Comparison of ENCODE assay signal across 1 cellular context in genomic region chr2:54546518-54546917, GRCh38.
TF ChIP-seq lines count a peak whose summit lies in the region.

No MANE protein-coding gene starts in this region.

TF ChIP-seq in GM12878, 131 proteins besides CTCF, POLR2A, EP300 and RAD21:
- TF ChIP-seq ZNF622 (IDR thresholded peaks at IDR 0.05) (no peak), FOS (IDR thresholded peaks at IDR 0.05; ENCODE audit: borderline replicate concordance, extremely low read depth, insufficient read length) (no peak), E4F1 (IDR thresholded peaks at IDR 0.05; ENCODE audit: borderline replicate concordance, partially characterized antibody) (no peak), EGR1 (IDR thresholded peaks at IDR 0.05; ENCODE audit: borderline replicate concordance in 1 of 2, low read depth in 2 of 2, low read length in 2 of 2) (no peak), ZNF274 (IDR thresholded peaks at IDR 0.05; ENCODE audit: insufficient read depth, insufficient read length) (no peak), RBBP5 (conservative IDR thresholded peaks at IDR 0.05) (no peak)
- TF ChIP-seq, protein P1, sequence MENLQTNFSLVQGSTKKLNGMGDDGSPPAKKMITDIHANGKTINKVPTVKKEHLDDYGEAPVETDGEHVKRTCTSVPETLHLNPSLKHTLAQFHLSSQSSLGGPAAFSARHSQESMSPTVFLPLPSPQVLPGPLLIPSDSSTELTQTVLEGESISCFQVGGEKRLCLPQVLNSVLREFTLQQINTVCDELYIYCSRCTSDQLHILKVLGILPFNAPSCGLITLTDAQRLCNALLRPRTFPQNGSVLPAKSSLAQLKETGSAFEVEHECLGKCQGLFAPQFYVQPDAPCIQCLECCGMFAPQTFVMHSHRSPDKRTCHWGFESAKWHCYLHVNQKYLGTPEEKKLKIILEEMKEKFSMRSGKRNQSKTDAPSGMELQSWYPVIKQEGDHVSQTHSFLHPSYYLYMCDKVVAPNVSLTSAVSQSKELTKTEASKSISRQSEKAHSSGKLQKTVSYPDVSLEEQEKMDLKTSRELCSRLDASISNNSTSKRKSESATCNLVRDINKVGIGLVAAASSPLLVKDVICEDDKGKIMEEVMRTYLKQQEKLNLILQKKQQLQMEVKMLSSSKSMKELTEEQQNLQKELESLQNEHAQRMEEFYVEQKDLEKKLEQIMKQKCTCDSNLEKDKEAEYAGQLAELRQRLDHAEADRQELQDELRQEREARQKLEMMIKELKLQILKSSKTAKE (IDR thresholded peaks at IDR 0.05; ENCODE audit: low read depth, poor library complexity, severe bottlenecking): no peak
TF ChIP-seq in GM12878: peak in this region for 0.
